ENCODE assay signal across 20 cellular contexts in genomic region chr18:49207373-49207772, GRCh38.
DNase-seq lines count a peak whose midpoint lies in the region; ATAC-seq and TF ChIP-seq lines count a peak whose summit lies in the region.
"Had no signal": no experiment of that assay in that cellular context is flagged by ENCODE, and none has a peak within 500 bp of the region (broad histone marks: within the 10 kb centered on the region; RNA-seq: fewer than 3 reads in every experiment).

No MANE protein-coding gene starts in this region.

- H3K36me3 Mint-ChIP-seq in activated naive CD4-positive, alpha-beta T cell treated with anti-CD3 and anti-CD28 coated beads, Interleukin-2, amount 50 U/mL, for 72 hours, result no peaks in the 10 kb centered on the region

- H3K9me3 Mint-ChIP-seq in activated naive CD4-positive, alpha-beta T cell treated with anti-CD3 and anti-CD28 coated beads, Interleukin-2, amount 50 U/mL, for 72 hours, result no peaks in the 10 kb centered on the region

- TF ChIP-seq CTCF in DND-41 (IDR thresholded peaks at IDR 0.05; ENCODE audit: borderline replicate concordance, extremely low read depth, low read length, poor library complexity, severe bottlenecking) (no peak), brain microvascular endothelial cell (IDR thresholded peaks at IDR 0.05; ENCODE audit: low read depth, low read length, missing control alignments) (no peak)

- in situ Hi-C loops in brain microvascular endothelial cell (cut with HindIII; ENCODE audit: low pct_ligation_motif_present, low sequenced_read_pairs), result loop anchor here (25.0 kb wide), 1 partner anchor 520 kb away; no protein-coding TSS in a partner anchor

- H3K14ac ChIP-seq in mesenchymal stem cell (ENCODE audit: low read length in 2 of 2), result no peak overlapping the region

- H3K9me3 ChIP-seq in DND-41 (ENCODE audit: insufficient read depth, low read length, severe bottlenecking) (no peaks in the 10 kb centered on the region), mesenchymal stem cell (ENCODE audit: control insufficient read depth, low read length) (no peaks in the 10 kb centered on the region)
- H3K9me3 ChIP-seq: psoas muscle, tibial nerve had no signal

- ATAC-seq in DND-41 (ENCODE audit: insufficient read depth, low read depth), result no peak
- no peak for ATAC-seq in left ventricle myocardium superior
- ATAC-seq in activated naive CD4-positive, alpha-beta T cell treated with anti-CD3 and anti-CD28 coated beads, Interleukin-2, amount 50 U/mL, for 72 hours, result no peak
- ATAC-seq: K562, psoas muscle had no signal

- H3K4me1 ChIP-seq in DND-41 (ENCODE audit: insufficient read depth, low read length) (peaks cover 25% of the 10 kb centered on the region), mesenchymal stem cell (ENCODE audit: control insufficient read depth, insufficient read depth, low read depth, low read length) (peaks cover 6% of the 10 kb centered on the region)
- H3K4me1 ChIP-seq: psoas muscle had no signal

- H3K23ac ChIP-seq in mesenchymal stem cell (ENCODE audit: low read length in 2 of 2), result no peak overlapping the region

- no peak overlapping the region for H2BK15ac ChIP-seq in mesenchymal stem cell (ENCODE audit: low read depth, poor library complexity, severe bottlenecking)

- H2BK12ac ChIP-seq in mesenchymal stem cell (ENCODE audit: low read length in 2 of 2), result no peak overlapping the region

- no peaks in the 10 kb centered on the region for H4K20me1 ChIP-seq in DND-41 (ENCODE audit: insufficient read depth, low read length)

- H3K18ac ChIP-seq in mesenchymal stem cell (ENCODE audit: low read depth in 1 of 2, low read length in 2 of 2), result no peak overlapping the region

- intact Hi-C loops in left ventricle myocardium superior (cut with micrococcal nuclease), result no loop called here

- no peaks in the 10 kb centered on the region for H3K79me2 ChIP-seq in DND-41 (ENCODE audit: insufficient read depth, low read length)

- H3K27ac Mint-ChIP-seq in activated naive CD4-positive, alpha-beta T cell treated with anti-CD3 and anti-CD28 coated beads, Interleukin-2, amount 50 U/mL, for 72 hours, result no peak overlapping the region

- WGBS in mesenchymal stem cell, result 69% methylated on average over 2 of the region's 2 CpGs

- no peak for DNase-seq in DND-41
- peak; percentile 93 for DNase-seq in M059J (ENCODE audit: low read depth)
- peak; percentile 40 for DNase-seq in brain microvascular endothelial cell
- DNase-seq in mesenchymal stem cell, result no peak
- no peak for DNase-seq in occipital lobe (lab: John Stamatoyannopoulos, UW)
- DNase-seq in NK-92 treated with Interleukin-12 subunit alpha and Interleukin-12 subunit beta, amount 100 ng/mL, for 24 hours (lab: John Stamatoyannopoulos, UW), result no peak
- DNase-seq in left ventricle myocardium superior, result no peak
- DNase-seq in activated naive CD4-positive, alpha-beta T cell treated with anti-CD3 and anti-CD28 coated beads, Interleukin-2, amount 50 U/mL, for 72 hours (ENCODE audit: low spot score in 2 of 2), result no peak
- DNase-seq: activated CD4-positive, alpha-beta T cell treated with anti-CD3 and anti-CD28 coated beads, Interleukin-2, amount 50 U/mL, for 4 hours; activated effector memory CD4-positive, alpha-beta T cell treated with Interleukin-2 at 50 U/mL for 16 hours; C1 segment of cervical spinal cord; GDM1; NCI-H1436 treated with DMSO at 0.1 percent for 48 hours; NCI-H526; psoas muscle; RPMI8226; stimulated activated CD4-positive, alpha-beta T cell treated with anti-CD3 and anti-CD28 coated beads, Interleukin-1b, Interleukin-23, amount 100 ng/mL, for 48 hours; T-helper 9 cell had no signal

- no peak overlapping the region for H2AK5ac ChIP-seq in mesenchymal stem cell (ENCODE audit: low read length, severe bottlenecking)

- H3K36me3 ChIP-seq in DND-41 (ENCODE audit: insufficient read depth, low read length), result no peaks in the 10 kb centered on the region
- H3K36me3 ChIP-seq in brain microvascular endothelial cell (replicated peaks), result no peaks in the 10 kb centered on the region
- no peaks in the 10 kb centered on the region for H3K36me3 ChIP-seq in mesenchymal stem cell (ENCODE audit: control insufficient read depth in 1 of 2, insufficient read depth in 2 of 2, low read depth in 1 of 2, low read length in 2 of 2)
- H3K36me3 ChIP-seq: tibial nerve had no signal

- peak overlapping the region; percentile 2 for H3K9ac ChIP-seq in DND-41 (ENCODE audit: low read depth, low read length)
- H3K9ac ChIP-seq in mesenchymal stem cell (ENCODE audit: low read length), result peak overlapping the region; percentile 6

- H3K4me3 ChIP-seq in DND-41 (ENCODE audit: low read depth in 1 of 2, low read length in 2 of 2) (no peak overlapping the region), brain microvascular endothelial cell (ENCODE audit: low read depth, low read length) (no peak overlapping the region), mesenchymal stem cell (ENCODE audit: insufficient read depth in 1 of 2, low read depth in 1 of 2, low read length in 2 of 2) (no peak overlapping the region)
- H3K4me3 ChIP-seq: K562, psoas muscle, tibial nerve had no signal

- H4K91ac ChIP-seq in mesenchymal stem cell (ENCODE audit: low read length), result no peak overlapping the region

- H2AFZ ChIP-seq in DND-41 (ENCODE audit: low read depth, low read length) (no peak overlapping the region), mesenchymal stem cell (ENCODE audit: low read depth, low read length) (no peak overlapping the region)

- H3K79me1 ChIP-seq in mesenchymal stem cell (replicated peaks; ENCODE audit: low read length, poor library complexity, severe bottlenecking), result peaks cover 3% of the 10 kb centered on the region

- H4K8ac ChIP-seq in mesenchymal stem cell (ENCODE audit: low read length), result no peak overlapping the region

- H3K27ac ChIP-seq in DND-41 (ENCODE audit: low read length) (peak overlapping the region; percentile 48), brain microvascular endothelial cell (peak overlapping the region; percentile 11), mesenchymal stem cell (ENCODE audit: low read length, poor library complexity, severe bottlenecking) (peak overlapping the region; percentile 69)
- H3K27ac ChIP-seq: psoas muscle, tibial nerve had no signal

- H2BK120ac ChIP-seq in mesenchymal stem cell (ENCODE audit: low read depth, low read length), result no peak overlapping the region

- H3K27me3 ChIP-seq in DND-41 (ENCODE audit: insufficient read depth, low read length, poor library complexity) (no peaks in the 10 kb centered on the region), brain microvascular endothelial cell (replicated peaks) (no peaks in the 10 kb centered on the region), mesenchymal stem cell (ENCODE audit: control insufficient read depth in 1 of 2, insufficient read depth in 1 of 2, low read length in 2 of 2) (no peaks in the 10 kb centered on the region)
- H3K27me3 ChIP-seq: tibial nerve had no signal

- H2BK5ac ChIP-seq in mesenchymal stem cell (ENCODE audit: low read depth, low read length, poor library complexity, severe bottlenecking), result no peak overlapping the region

- H3K4ac ChIP-seq in mesenchymal stem cell (ENCODE audit: low read depth in 1 of 2, low read length in 2 of 2), result no peak overlapping the region

- H3K4me2 ChIP-seq in DND-41 (ENCODE audit: insufficient read depth, low read length) (peak overlapping the region; percentile 7), mesenchymal stem cell (ENCODE audit: low read length, poor library complexity, severe bottlenecking) (no peak overlapping the region)

Comparison
In these comparisons a context has a peak if more than half of its experiments do, and no peak if none do; other contexts are left out.
1. DNase-seq: peak in M059J (single experiment) and brain microvascular endothelial cell (single experiment); none in DND-41 (single experiment), mesenchymal stem cell (single experiment), occipital lobe (single experiment), NK-92 treated with Interleukin-12 subunit alpha and Interleukin-12 subunit beta, amount 100 ng/mL, for 24 hours (single experiment), left ventricle myocardium superior (single experiment) and activated naive CD4-positive, alpha-beta T cell treated with anti-CD3 and anti-CD28 coated beads, Interleukin-2, amount 50 U/mL, for 72 hours (0 of 2).
2. H3K27ac ChIP-seq: peak in every context shown above with its lines; median percentile 69 in mesenchymal stem cell; 48 in DND-41; 11 in brain microvascular endothelial cell.